1 cellular context compared by ENCODE assay signal in genomic region chr2:131056204-131056975, GRCh38.
TF ChIP-seq lines count a peak whose summit lies in the region.

No MANE protein-coding gene starts in this region.

TF ChIP-seq in IMR-90, 13 proteins besides CTCF, POLR2A, EP300 and RAD21:
- TF ChIP-seq MXI1 (IDR thresholded peaks at IDR 0.05; ENCODE audit: borderline replicate concordance, low read depth, low read length) = 0 out of 2 replicates have a peak, but pooled peaks have one; percentile 16
- TF ChIP-seq MAFK (IDR thresholded peaks at IDR 0.05; ENCODE audit: low read depth, low read length) = peak; percentile 35
- no peak for TF ChIP-seq ELK1 (IDR thresholded peaks at IDR 0.05; ENCODE audit: borderline replicate concordance, low read depth, low read length)
